Comparison of ENCODE assay signal across 27 cellular contexts in genomic region chr9:34372598-34373011, GRCh38. TPM values are rescaled to one million over a fixed set of nuclear protein-coding genes. Genes with fewer than 3 reads are reported as not detected.
DNase-seq lines count a peak whose midpoint lies in the region; ATAC-seq and TF ChIP-seq lines count a peak whose summit lies in the region.
"Had no signal": no experiment of that assay in that cellular context is flagged by ENCODE, and none has a peak within 500 bp of the region (broad histone marks: within the 10 kb centered on the region; RNA-seq: fewer than 3 reads in every experiment).

No MANE protein-coding gene starts in this region.

- H4K5ac ChIP-seq in IMR-90 (ENCODE audit: low read depth, low read length): no peak overlapping the region

- H3K27me3 ChIP-seq in IMR-90 (ENCODE audit: control insufficient read depth, insufficient read depth, low read length): peaks cover 26% of the 10 kb centered on the region; the same call in 1 of the 2 replicates
- H3K27me3 ChIP-seq: BE2C, body of pancreas had no signal

- TF ChIP-seq CTCF in IMR-90 (conservative IDR thresholded peaks at IDR 0.05; ENCODE audit: low read depth, low read length): no peak

- H3K4me1 ChIP-seq in IMR-90 (ENCODE audit: control insufficient read depth, insufficient read depth, low read length): peaks cover 2% of the 10 kb centered on the region; the same call in 1 of the 2 replicates
- H3K4me1 ChIP-seq: BE2C had no signal

- in situ Hi-C loops in IMR-90 (cut with MboI; ENCODE audit: low sequenced_read_pairs): no loop called here

- no peak overlapping the region for H2AK9ac ChIP-seq in IMR-90 (replicated peaks; ENCODE audit: low read depth, low read length, poor library complexity)

- intact Hi-C loops in IMR-90 (cut with micrococcal nuclease): no loop called here

- POLR2A ChIA-PET in IMR-90 (lab: Charles Lee; ENCODE audit: unreplicated experiment): no interaction called here

- no peak overlapping the region for H4K8ac ChIP-seq in IMR-90 (ENCODE audit: low read depth in 2 of 2, low read length in 2 of 2)

- no peak overlapping the region for H2BK15ac ChIP-seq in IMR-90 (ENCODE audit: low read depth, low read length)

- H3K9me1 ChIP-seq in IMR-90 (ENCODE audit: insufficient read depth, low read length): peaks cover 8% of the 10 kb centered on the region; the same call in 1 of the 2 replicates

- no peak overlapping the region for H4K91ac ChIP-seq in IMR-90 (ENCODE audit: insufficient read depth, low read depth, low read length)

- H3K18ac ChIP-seq in IMR-90 (ENCODE audit: low read depth, low read length): no peak overlapping the region

- H3K4ac ChIP-seq in IMR-90 (ENCODE audit: low read depth, low read length): no peak overlapping the region

- H3K36me3 ChIP-seq in IMR-90 (ENCODE audit: control insufficient read depth, insufficient read depth, low read length): peaks cover 3% of the 10 kb centered on the region; the same call in 1 of the 2 replicates
- H3K36me3 ChIP-seq: BE2C had no signal

- H2BK120ac ChIP-seq in IMR-90 (ENCODE audit: low read depth, low read length): no peak overlapping the region

- H3K56ac ChIP-seq in IMR-90 (ENCODE audit: extremely low read depth, insufficient read depth, low read length): no peak overlapping the region

- TF ChIP-seq RAD21 in IMR-90 (IDR thresholded peaks at IDR 0.05; ENCODE audit: low read length): no peak

- H3K23ac ChIP-seq in IMR-90 (ENCODE audit: low read depth, low read length): no peak overlapping the region

- peaks cover 12% of the 10 kb centered on the region; the same call in 1 of the 2 replicates for H3K9me3 ChIP-seq in IMR-90 (ENCODE audit: control insufficient read depth, insufficient read depth, low read length)
- H3K9me3 ChIP-seq: BE2C, body of pancreas, thoracic aorta had no signal

- H2AFZ ChIP-seq in IMR-90 (replicated peaks; ENCODE audit: low read length, poor library complexity): peak overlapping the region; percentile 58
- H2AFZ ChIP-seq: PC-9 had no signal

- peak; percentile 15 for DNase-seq in D341Med (ENCODE audit: low spot score)
- DNase-seq in IMR-90: no peak
- DNase-seq in iPS-NIHi11 (ENCODE audit: low spot score): peak; percentile 44
- DNase-seq in retina: peak; percentile 83
- DNase-seq in NCI-H2227 (lab: John Stamatoyannopoulos, UW; ENCODE audit: unreplicated experiment): no peak
- DNase-seq: ACHN; activated CD4-positive, alpha-beta T cell treated with anti-CD3 and anti-CD28 coated beads, Interleukin-2, amount 10 ng/mL, durations not matched to agents 7 days and 5 days; activated T-cell treated with anti-CD3 and anti-CD28 coated beads, Interleukin-2, amount 50 U/mL, for 4 hours; BE2C; DMS79; kidney glomerular epithelial cell; NCI-H1105 treated with DMSO at 0.1 percent for 48 hours; NCI-H1930; NCI-H524 treated with DMSO at 0.1 percent for 48 hours; NK-92 treated with Interleukin-12 subunit alpha and Interleukin-12 subunit beta, amount 100 ng/mL, for 24 hours; PC-9; SHP77 treated with DMSO at 0.1 percent for 48 hours; stimulated activated CD4-positive, alpha-beta T cell treated with anti-CD3 and anti-CD28 coated beads, Interleukin-15, amount 100 ng/mL, for 24 hours; stimulated activated naive CD4-positive, alpha-beta T cell; SW 1271; T-helper 9 cell had no signal

- H3K9ac ChIP-seq in IMR-90 (ENCODE audit: low read depth, low read length): no peak overlapping the region

- no peak overlapping the region for H3K4me3 ChIP-seq in IMR-90 (ENCODE audit: insufficient read depth, low read depth, low read length)
- H3K4me3 ChIP-seq: body of pancreas, lung, PC-9, thoracic aorta had no signal

- BruUV-seq in IMR-90 (replicated peaks; lab: Mats Ljungman, UMichigan): no TSS peak

- no peaks in the 10 kb centered on the region for H3K79me1 ChIP-seq in IMR-90 (ENCODE audit: low read depth in 1 of 2, low read length in 2 of 2)

- no peak overlapping the region for H3K14ac ChIP-seq in IMR-90 (replicated peaks; ENCODE audit: low read depth, low read length)

- ATAC-seq in IMR-90 (ENCODE audit: low read depth) (no peak), GM19351 (IDR thresholded peaks at IDR 0.05; ENCODE audit: unreplicated experiment) (no peak), GM19395 (IDR thresholded peaks at IDR 0.05; ENCODE audit: unreplicated experiment) (no peak)
- ATAC-seq: activated T-cell treated with anti-CD3 and anti-CD28 coated beads, Interleukin-2, amount 50 U/mL, for 4 hours; body of pancreas had no signal

- dilution Hi-C loops in IMR-90 (cut with HindIII; ENCODE audit: low sequenced_read_pairs, unreplicated experiment): no loop called here

- CTCF ChIA-PET in IMR-90 (lab: Yijun Ruan, JAX): no interaction called here

- no peak overlapping the region for H2BK5ac ChIP-seq in IMR-90 (ENCODE audit: low read depth, low read length, poor library complexity, severe bottlenecking)

- H3K27ac ChIP-seq in IMR-90 (ENCODE audit: insufficient read depth, low read length): no peak overlapping the region
- H3K27ac ChIP-seq: body of pancreas, PC-9, thoracic aorta had no signal

- H2AK5ac ChIP-seq in IMR-90 (ENCODE audit: low read depth, low read length): no peak overlapping the region

- TF ChIP-seq POLR2A in IMR-90 (IDR thresholded peaks at IDR 0.05; ENCODE audit: low read depth, low read length): no peak

- H4K20me1 ChIP-seq in IMR-90 (ENCODE audit: insufficient read depth, low read length): no peaks in the 10 kb centered on the region; the same call in 1 of the 2 replicates

- H3K4me2 ChIP-seq in IMR-90 (ENCODE audit: low read depth, low read length): no peak overlapping the region
- H3K4me2 ChIP-seq: PC-9 had no signal

- no peak overlapping the region for H2BK20ac ChIP-seq in IMR-90 (ENCODE audit: low read depth, low read length)

- 37% methylated on average over 11 of the region's 27 CpGs; no CpG with 5 or more reads in 1 of the 2 experiments for WGBS in IMR-90 (ENCODE audit: extremely low coverage in 2 of 2, insufficient read length in 1 of 2), 2 experiments

TF ChIP-seq in IMR-90, 13 proteins besides CTCF, POLR2A, EP300 and RAD21:
- no peak for TF ChIP-seq CHD1 (IDR thresholded peaks at IDR 0.05; ENCODE audit: low read depth, low read length)

RNA-seq across cellular contexts. Expression of gene MYORG, which starts 4.1 kb away (rescaled TPM):
- total RNA-seq in IMR-90 (2012; rRNA removed): 0.36 and 0.56 TPM in 2 replicates
- 0.60 TPM in 2 replicates for polyA plus RNA-seq in IMR-90 (2012; rRNA removed)
- polyA plus RNA-seq in IMR-90 (2012; cell fraction: cytosol; rRNA removed): 0.24 and 0.52 TPM in 2 replicates
- polyA plus RNA-seq in IMR-90 (2012; cell fraction: nucleus; rRNA removed; ENCODE audit: low replicate concordance): 0.25 and 0.29 TPM in 2 replicates

RNA-seq across cellular contexts. Expression of gene NUDT2, which starts 43.2 kb away (rescaled TPM):
- total RNA-seq in IMR-90 (2012; rRNA removed): 33.9 and 45.0 TPM in 2 replicates
- polyA plus RNA-seq in IMR-90 (2012; rRNA removed): 32.8 and 36.6 TPM in 2 replicates
- 27.1 and 45.6 TPM in 2 replicates for polyA plus RNA-seq in IMR-90 (2012; cell fraction: cytosol; rRNA removed)
- 13.9 and 34.5 TPM in 2 replicates for polyA plus RNA-seq in IMR-90 (2012; cell fraction: nucleus; rRNA removed; ENCODE audit: low replicate concordance)

RNA-seq across cellular contexts. Expression of gene KIF24, which starts 43.5 kb away (rescaled TPM):
- total RNA-seq in IMR-90 (2012; rRNA removed): 2.5 and 3.0 TPM in 2 replicates
- 1.1 and 1.4 TPM in 2 replicates for polyA plus RNA-seq in IMR-90 (2012; rRNA removed)
- 0.29 and 0.36 TPM in 2 replicates for polyA plus RNA-seq in IMR-90 (2012; cell fraction: cytosol; rRNA removed)
- 1.3 and 1.8 TPM in 2 replicates for polyA plus RNA-seq in IMR-90 (2012; cell fraction: nucleus; rRNA removed; ENCODE audit: low replicate concordance)
- polyA plus RNA-seq: IgD-negative memory B cell had no signal

Comparison
In these comparisons a context has a peak if more than half of its experiments do, and no peak if none do; other contexts are left out.
1. DNase-seq: peak in D341Med (single experiment), iPS-NIHi11 (single experiment) and retina (single experiment); none in IMR-90 (single experiment) and NCI-H2227 (single experiment).